Comparison of ENCODE assay signal across 10 cellular contexts in the genomic region with DNA sequence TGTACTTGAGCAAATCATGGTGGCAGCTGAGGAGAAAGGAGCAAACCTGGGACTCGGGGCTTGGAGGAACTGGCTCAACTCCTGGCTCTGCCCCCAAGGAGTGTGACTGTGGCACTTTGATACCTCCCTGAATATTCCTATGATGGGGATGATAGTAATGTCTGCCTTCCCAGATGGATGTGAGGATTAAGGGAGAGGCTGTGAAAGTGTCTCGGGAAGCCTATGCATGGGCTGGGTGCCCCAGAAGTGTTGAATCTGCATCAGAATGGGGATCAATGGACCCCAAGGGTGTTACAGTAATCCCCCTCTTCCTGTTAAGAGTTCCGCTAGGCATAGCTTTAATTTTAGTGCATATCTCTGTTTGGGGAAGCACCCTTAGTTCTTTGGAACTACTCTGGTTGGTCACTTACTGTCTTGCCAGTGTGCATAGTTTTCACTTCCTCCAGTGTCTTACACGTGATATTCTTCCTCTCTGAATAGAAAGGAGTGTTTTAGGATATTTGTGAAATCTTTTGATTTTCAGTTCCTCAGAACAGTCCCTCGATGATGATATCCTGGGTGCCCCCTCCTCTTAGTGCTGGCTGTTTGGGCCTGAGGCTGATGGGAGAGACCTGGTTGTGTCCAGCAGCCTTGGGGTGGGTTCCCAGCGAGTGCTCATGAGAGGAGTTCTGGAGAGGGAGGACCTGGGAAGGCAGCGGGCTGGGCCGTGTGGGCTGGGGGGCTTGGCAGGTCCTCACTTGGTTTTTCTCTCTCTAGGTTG.
DNase-seq lines count a peak whose midpoint lies in the region; ATAC-seq and TF ChIP-seq lines count a peak whose summit lies in the region.
"Had no signal": no experiment of that assay in that cellular context is flagged by ENCODE, and none has a peak within 500 bp of the region (broad histone marks: within the 10 kb centered on the region; RNA-seq: fewer than 3 reads in every experiment).

No MANE protein-coding gene starts in this region.

- H3K4me1 Mint-ChIP-seq in activated CD4-positive, alpha-beta T cell treated with anti-CD3 and anti-CD28 coated beads for 36 hours = peaks cover 5% of the 10 kb centered on the region

- no TSS peak for BruUV-seq in A673 (replicated peaks; lab: Mats Ljungman, UMichigan)

- CTCF ChIA-PET in A673 (lab: Charles Lee) = no interaction called here
- CTCF ChIA-PET in activated CD4-positive, alpha-beta T cell treated with anti-CD3 and anti-CD28 coated beads for 36 hours (lab: Charles Lee) = no interaction called here

- no peaks in the 10 kb centered on the region for H3K27me3 ChIP-seq in A673 (replicated peaks; ENCODE audit: insufficient read depth, low read depth, low read length, poor library complexity)

- POLR2A ChIA-PET in A673 (lab: Charles Lee; ENCODE audit: low non-redundant PET) = no interaction called here
- POLR2A ChIA-PET in activated CD4-positive, alpha-beta T cell treated with anti-CD3 and anti-CD28 coated beads for 36 hours (lab: Charles Lee) = no interaction called here

- DNase-seq in A673 (ENCODE audit: low spot score) (peak; percentile 5), caudate nucleus (lab: John Stamatoyannopoulos, UW) (no peak), activated gamma-delta T cell treated with Interleukin-2 at 50 U/mL for 16 hours (no peak), SW480 (ENCODE audit: low spot score) (no peak), NCI-H345 (lab: John Stamatoyannopoulos, UW) (no peak)
- no peak for DNase-seq in activated CD4-positive, alpha-beta T cell treated with anti-CD3 and anti-CD28 coated beads for 36 hours
- DNase-seq: activated CD8-positive, alpha-beta memory T cell treated with anti-CD3 and anti-CD28 coated beads, Interleukin-2, amount 50 U/mL, for 48 hours had no signal

- H3K9me3 ChIP-seq in A673 (ENCODE audit: low read depth, low read length, poor library complexity, severe bottlenecking) = no peaks in the 10 kb centered on the region

- no peaks in the 10 kb centered on the region for H3K36me3 Mint-ChIP-seq in activated CD4-positive, alpha-beta T cell treated with anti-CD3 and anti-CD28 coated beads for 36 hours (ENCODE audit: low read depth)

- no peak overlapping the region for H3K4me3 ChIP-seq in A673 (ENCODE audit: low read depth, low read length, poor library complexity, severe bottlenecking)

- H3K36me3 ChIP-seq in A673 (ENCODE audit: insufficient read depth, low read length, poor library complexity, severe bottlenecking) = no peaks in the 10 kb centered on the region

- H3K27me3 Mint-ChIP-seq in activated CD4-positive, alpha-beta T cell treated with anti-CD3 and anti-CD28 coated beads for 36 hours = peaks cover 5% of the 10 kb centered on the region

- no peaks in the 10 kb centered on the region for H3K4me1 ChIP-seq in A673 (ENCODE audit: insufficient read depth, low read length, poor library complexity, severe bottlenecking)

- peak; percentile 82 for ATAC-seq in GM19328 (IDR thresholded peaks at IDR 0.05; ENCODE audit: unreplicated experiment)
- peak; percentile 85 for ATAC-seq in HG03064 (IDR thresholded peaks at IDR 0.05; ENCODE audit: low read depth, unreplicated experiment)
- no peak for ATAC-seq in activated CD4-positive, alpha-beta T cell treated with anti-CD3 and anti-CD28 coated beads for 36 hours

- intact Hi-C loops in A673 (cut with micrococcal nuclease; ENCODE audit: unreplicated experiment) = no loop called here
- intact Hi-C loops in activated CD4-positive, alpha-beta T cell treated with anti-CD3 and anti-CD28 coated beads for 36 hours (cut with DNase I, micrococcal nuclease) = no loop called here

- no peak overlapping the region for H3K27ac Mint-ChIP-seq in activated CD4-positive, alpha-beta T cell treated with anti-CD3 and anti-CD28 coated beads for 36 hours

- no peak for TF ChIP-seq CTCF in A673 (conservative IDR thresholded peaks at IDR 0.05; ENCODE audit: low read depth, low read length)

- H3K27ac ChIP-seq in A673 (ENCODE audit: low read depth, low read length, poor library complexity, severe bottlenecking) (no peak overlapping the region), caudate nucleus (ENCODE audit: low read depth, low read length) (peak overlapping the region; percentile 27)
- H3K27ac ChIP-seq: KMS-11 had no signal

- no peak overlapping the region for H3K4me3 Mint-ChIP-seq in activated CD4-positive, alpha-beta T cell treated with anti-CD3 and anti-CD28 coated beads for 36 hours

- H3K9me3 Mint-ChIP-seq in activated CD4-positive, alpha-beta T cell treated with anti-CD3 and anti-CD28 coated beads for 36 hours (ENCODE audit: low read depth) = no peaks in the 10 kb centered on the region
